8 cellular contexts compared by ENCODE assay signal in genomic region chr4:9001153-9001552, GRCh38.
DNase-seq lines count a peak whose midpoint lies in the region; TF ChIP-seq lines count a peak whose summit lies in the region.
"Not testable (repeated sequence)": the region's sequence is repeated elsewhere in the genome, so short reads cannot be mapped to it uniquely, and the experiment has no call there.

No MANE protein-coding gene starts in this region.

- not testable (repeated sequence) for H4K20me1 ChIP-seq in BLaER1; osteoblast (ENCODE audit: insufficient read depth, low read length)

- TF ChIP-seq EP300 in suprapubic skin (IDR thresholded peaks at IDR 0.05): not testable (repeated sequence)

- H3K36me3 ChIP-seq in BLaER1; HUES48 (ENCODE audit: control insufficient read depth, insufficient read depth, low read length); colonic mucosa; esophagus squamous epithelium; osteoblast (ENCODE audit: insufficient read depth, low read length); suprapubic skin: not testable (repeated sequence)

- H3K9ac ChIP-seq in BLaER1: peak overlapping the region; percentile 75; the same call in 1 of the 2 replicates
- not testable (repeated sequence) for H3K9ac ChIP-seq in HUES48 (ENCODE audit: low read depth, low read length); colonic mucosa (ENCODE audit: low read depth in 2 of 2, low read length in 2 of 2)

- not testable (repeated sequence) for H3K27ac ChIP-seq in BLaER1; HUES48 (ENCODE audit: low read depth, low read length); colonic mucosa; esophagus squamous epithelium; osteoblast (ENCODE audit: low read depth, low read length); suprapubic skin

- not testable (repeated sequence) for H3K79me2 ChIP-seq in osteoblast (ENCODE audit: insufficient read depth, low read length)

- 29% methylated on average over 5 of the region's 28 CpGs; no CpG with 5 or more reads in 1 of the 2 donors for WGBS in esophagus squamous epithelium, 2 donors
- WGBS in suprapubic skin: 7% methylated on average over 3 of the region's 28 CpGs

- DNase-seq in SKM-1 (lab: John Stamatoyannopoulos, UW; ENCODE audit: unreplicated experiment) (peak; percentile 3), left kidney (ENCODE audit: low read depth, low spot score) (peak; percentile 38)
- not testable (repeated sequence) for DNase-seq in colonic mucosa; esophagus squamous epithelium (lab: John Stamatoyannopoulos, UW); osteoblast (ENCODE audit: insufficient read length, low spot score, missing footprints); suprapubic skin (ENCODE audit: low spot score in 2 of 2)

- peak overlapping the region; percentile 91 for H3K4me2 ChIP-seq in BLaER1
- H3K4me2 ChIP-seq in osteoblast (ENCODE audit: insufficient read depth, low read length): not testable (repeated sequence)

- peak overlapping the region; percentile 65 for H3K4me3 ChIP-seq in BLaER1
- H3K4me3 ChIP-seq in HUES48 (ENCODE audit: low read depth, low read length): peak overlapping the region; percentile 40; the same call in 1 of the 2 replicates
- H3K4me3 ChIP-seq in colonic mucosa: peak overlapping the region; percentile 20
- H3K4me3 ChIP-seq in esophagus squamous epithelium: peak overlapping the region in 3 of 4 donors; percentile 31 to 63 (median 34)
- H3K4me3 ChIP-seq in osteoblast (ENCODE audit: insufficient read depth, low read length): peak overlapping the region; percentile 47
- H3K4me3 ChIP-seq in suprapubic skin: peak overlapping the region; percentile 40

- intact Hi-C loops in colonic mucosa (cut with DNase I): loop anchor here (5.0 kb wide), 2 partner anchors 101 to 121 kb away; no protein-coding TSS in a partner anchor
- intact Hi-C loops in esophagus squamous epithelium (cut with DNase I): not testable (repeated sequence)

- not testable (repeated sequence) for H3K9me3 ChIP-seq in BLaER1; HUES48 (ENCODE audit: control insufficient read depth, insufficient read depth, low read length); colonic mucosa; esophagus squamous epithelium; osteoblast (ENCODE audit: low read depth, low read length); suprapubic skin

- not testable (repeated sequence) for TF ChIP-seq CTCF in colonic mucosa (IDR thresholded peaks at IDR 0.05); esophagus squamous epithelium (IDR thresholded peaks at IDR 0.05); osteoblast (IDR thresholded peaks at IDR 0.05; ENCODE audit: extremely low read depth, low read depth, low read length); suprapubic skin (IDR thresholded peaks at IDR 0.05)

- H3K4me1 ChIP-seq in BLaER1; HUES48 (ENCODE audit: control insufficient read depth, insufficient read depth, low read length); colonic mucosa; esophagus squamous epithelium; osteoblast (ENCODE audit: insufficient read depth, low read length); suprapubic skin: not testable (repeated sequence)

- TF ChIP-seq POLR2A in esophagus squamous epithelium (IDR thresholded peaks at IDR 0.05); suprapubic skin (IDR thresholded peaks at IDR 0.05): not testable (repeated sequence)

- not testable (repeated sequence) for H3K27me3 ChIP-seq in BLaER1; colonic mucosa; osteoblast (ENCODE audit: insufficient read depth, low read length)
- H3K27me3 ChIP-seq in HUES48 (ENCODE audit: control insufficient read depth, insufficient read depth, low read length): peaks cover 19% of the 10 kb centered on the region
- H3K27me3 ChIP-seq in esophagus squamous epithelium: peaks cover 0 to 38% (median 0%) of the 10 kb centered on the region in 4 donors
- H3K27me3 ChIP-seq in suprapubic skin: peaks cover 29% of the 10 kb centered on the region

- not testable (repeated sequence) for H2AFZ ChIP-seq in osteoblast (ENCODE audit: low read length)
